Comparison of ENCODE assay signal across 14 cellular contexts in the genomic region with DNA sequence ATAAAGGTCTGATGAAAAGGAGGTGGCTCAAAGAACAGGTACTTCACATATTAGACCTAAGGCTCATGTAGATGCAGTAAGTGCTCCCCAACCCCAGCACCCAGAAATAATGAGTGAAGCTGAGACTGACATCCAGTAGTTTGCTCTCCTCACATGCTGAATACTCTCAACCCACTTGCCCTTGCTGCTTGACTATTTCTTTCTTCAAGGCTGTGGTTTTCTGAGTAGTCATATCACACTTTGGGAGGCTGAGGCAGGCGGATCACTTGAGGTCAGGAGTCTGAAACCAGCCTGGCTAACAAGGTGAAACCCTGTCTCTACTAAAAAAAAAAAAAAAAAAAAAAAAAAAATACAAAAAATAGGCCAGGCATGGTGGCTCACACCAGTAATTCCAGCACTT. TPM values are rescaled to one million over a fixed set of nuclear protein-coding genes. Genes with fewer than 3 reads are reported as not detected.
DNase-seq lines count a peak whose midpoint lies in the region; ATAC-seq lines count a peak whose summit lies in the region.
"Had no signal": no experiment of that assay in that cellular context is flagged by ENCODE, and none has a peak within 500 bp of the region (broad histone marks: within the 10 kb centered on the region; RNA-seq: fewer than 3 reads in every experiment).

No MANE protein-coding gene starts in this region.

- no peaks in the 10 kb centered on the region for H3K9me3 ChIP-seq in CD4-positive, alpha-beta memory T cell (ENCODE audit: control insufficient read depth in 1 of 2, low read length in 2 of 2)
- H3K9me3 ChIP-seq: uterus had no signal

- no peak overlapping the region for H3K4me3 ChIP-seq in CD4-positive, alpha-beta memory T cell (ENCODE audit: low read length in 2 of 2)
- H3K4me3 ChIP-seq: uterus had no signal

- H3K27me3 Mint-ChIP-seq in CD4-positive, alpha-beta memory T cell, result no peaks in the 10 kb centered on the region

- intact Hi-C loops in CD4-positive, alpha-beta memory T cell (cut with micrococcal nuclease), result no loop called here

- no peak overlapping the region for H3K4me3 Mint-ChIP-seq in CD4-positive, alpha-beta memory T cell
- H3K4me3 Mint-ChIP-seq: dendritic cell treated with granulocyte-macrophage colony-stimulating factor and Interleukin-4, amounts not matched to agents 40 ng/mL and 50 ng/mL, for 4 days; natural killer cell had no signal

- POLR2A ChIA-PET in CD4-positive, alpha-beta memory T cell (lab: Charles Lee; ENCODE audit: partially characterized antibody), result no interaction called here

- no peaks in the 10 kb centered on the region for H3K36me3 ChIP-seq in CD4-positive, alpha-beta memory T cell (ENCODE audit: insufficient read depth, low read length)
- H3K36me3 ChIP-seq: uterus had no signal

- peak in 1 of 2 donors; percentile 2 for DNase-seq in activated naive CD4-positive, alpha-beta T cell treated with anti-CD3 and anti-CD28 coated beads, Interleukin-2, amount 50 U/mL, for 72 hours (ENCODE audit: low spot score in 2 of 2)
- no peak for DNase-seq in activated naive CD4-positive, alpha-beta T cell treated with anti-CD3 and anti-CD28 coated beads, Interleukin-2, amount 50 U/mL, for 16 hours
- no peak for DNase-seq in stimulated activated naive CD8-positive, alpha-beta T cell treated with anti-CD3 and anti-CD28 coated beads, Interleukin-15, Interleukin-2, amounts not matched to agents 100 U/mL and 50 U/mL, for 24 hours
- DNase-seq in CD4-positive, alpha-beta memory T cell, result no peak
- DNase-seq in activated effector memory CD4-positive, alpha-beta T cell treated with Interleukin-2 at 50 U/mL for 16 hours, result no peak
- DNase-seq in NCI-H2196 (lab: John Stamatoyannopoulos, UW; ENCODE audit: unreplicated experiment), result no peak
- DNase-seq: left ventricle myocardium superior, natural killer cell, NCI-H1105, NCI-H510A treated with DMSO at 0.1 percent for 48 hours, uterus had no signal

- H3K27ac Mint-ChIP-seq in activated naive CD4-positive, alpha-beta T cell treated with anti-CD3 and anti-CD28 coated beads, Interleukin-2, amount 50 U/mL, for 72 hours, result no peak overlapping the region
- no peak overlapping the region for H3K27ac Mint-ChIP-seq in CD4-positive, alpha-beta memory T cell
- H3K27ac Mint-ChIP-seq: dendritic cell treated with granulocyte-macrophage colony-stimulating factor and Interleukin-4, amounts not matched to agents 40 ng/mL and 50 ng/mL, for 4 days; natural killer cell had no signal

- no peaks in the 10 kb centered on the region for H3K4me1 Mint-ChIP-seq in CD4-positive, alpha-beta memory T cell

- CTCF ChIA-PET in CD4-positive, alpha-beta memory T cell (lab: Charles Lee; ENCODE audit: partially characterized antibody), result interaction anchor here (0.7 kb wide), 1 partner anchor 462 kb away, joined by 5 read pairs; no protein-coding TSS in a partner anchor

- no peaks in the 10 kb centered on the region for H3K27me3 ChIP-seq in CD4-positive, alpha-beta memory T cell (ENCODE audit: insufficient read depth, low read length)
- H3K27me3 ChIP-seq: uterus had no signal

- no peaks in the 10 kb centered on the region for H3K4me1 ChIP-seq in CD4-positive, alpha-beta memory T cell (ENCODE audit: insufficient read depth, low read length)
- H3K4me1 ChIP-seq: uterus had no signal

- H3K27ac ChIP-seq in CD4-positive, alpha-beta memory T cell (ENCODE audit: low read depth, low read length), result no peak overlapping the region
- H3K27ac ChIP-seq: uterus had no signal

- ATAC-seq in activated naive CD4-positive, alpha-beta T cell treated with anti-CD3 and anti-CD28 coated beads, Interleukin-2, amount 50 U/mL, for 72 hours, result peak; percentile 61 to 97
- ATAC-seq in GM21529 (IDR thresholded peaks at IDR 0.05; ENCODE audit: unreplicated experiment) (peak; percentile 71), HG03196 (IDR thresholded peaks at IDR 0.05; ENCODE audit: unreplicated experiment) (peak; percentile 71)
- peak; percentile 36 for ATAC-seq in stimulated activated naive CD8-positive, alpha-beta T cell treated with anti-CD3 and anti-CD28 coated beads, Interleukin-15, Interleukin-2, amounts not matched to agents 100 U/mL and 50 U/mL, for 24 hours
- ATAC-seq: left ventricle myocardium superior had no signal

- peaks cover 0 to 3% of the 10 kb centered on the region in 2 donors for H3K9me3 Mint-ChIP-seq in activated naive CD4-positive, alpha-beta T cell treated with anti-CD3 and anti-CD28 coated beads, Interleukin-2, amount 50 U/mL, for 72 hours
- no peaks in the 10 kb centered on the region for H3K9me3 Mint-ChIP-seq in CD4-positive, alpha-beta memory T cell
- H3K9me3 Mint-ChIP-seq: dendritic cell treated with granulocyte-macrophage colony-stimulating factor and Interleukin-4, amounts not matched to agents 40 ng/mL and 50 ng/mL, for 4 days; natural killer cell had no signal

- no peaks in the 10 kb centered on the region for H3K36me3 Mint-ChIP-seq in activated naive CD4-positive, alpha-beta T cell treated with anti-CD3 and anti-CD28 coated beads, Interleukin-2, amount 50 U/mL, for 72 hours
- no peaks in the 10 kb centered on the region for H3K36me3 Mint-ChIP-seq in CD4-positive, alpha-beta memory T cell
- H3K36me3 Mint-ChIP-seq: natural killer cell had no signal

RNA-seq across cellular contexts. Expression of gene PRPS1, which starts 51.5 kb away (rescaled TPM):
- 100 to 1,000 TPM; 107 to 135 TPM for total RNA-seq in activated naive CD4-positive, alpha-beta T cell treated with anti-CD3 and anti-CD28 coated beads, Interleukin-2, amount 50 U/mL, for 72 hours
- total RNA-seq in CD4-positive, alpha-beta memory T cell, result 10 to 100 TPM; 56.1 to 61.3 TPM
- 10 to 100 TPM; 53.4 to 61.9 TPM for polyA plus RNA-seq in CD4-positive, alpha-beta memory T cell
